In genomic region chr9:77960356-77961153, GRCh38 we compare ENCODE assay signal across 19 cellular contexts.
DNase-seq lines count a peak whose midpoint lies in the region; TF ChIP-seq lines count a peak whose summit lies in the region.
"Had no signal": no experiment of that assay in that cellular context is flagged by ENCODE, and none has a peak within 500 bp of the region (broad histone marks: within the 10 kb centered on the region; RNA-seq: fewer than 3 reads in every experiment).

No MANE protein-coding gene starts in this region.

- POLR2A ChIA-PET in MCF 10A (lab: Yijun Ruan, JAX), result interaction anchor here (0.7 to 0.9 kb wide), 3 partner anchors 18 to 238 kb away, joined by 3 to 5 read pairs (median 3); no protein-coding TSS in a partner anchor

- TF ChIP-seq POLR2A in breast epithelium (IDR thresholded peaks at IDR 0.05), result no peak
- TF ChIP-seq POLR2A in vagina (IDR thresholded peaks at IDR 0.05), result no peak

- H3K27me3 ChIP-seq in breast epithelium (no peaks in the 10 kb centered on the region), adipocyte (replicated peaks; ENCODE audit: control insufficient read depth, insufficient read depth, low read length) (no peaks in the 10 kb centered on the region), vagina (no peaks in the 10 kb centered on the region)
- H3K27me3 ChIP-seq: body of pancreas, MG63 had no signal

- no peak overlapping the region for H3K4me3 ChIP-seq in breast epithelium
- H3K4me3 ChIP-seq in adipocyte (ENCODE audit: low read length), result peak overlapping the region; percentile 21
- no peak overlapping the region for H3K4me3 ChIP-seq in vagina
- H3K4me3 ChIP-seq: body of pancreas, MG63 had no signal

- H3K4me3 Mint-ChIP-seq in MCF 10A (ENCODE audit: unreplicated experiment) (no peak overlapping the region), nephron progenitor cell (no peak overlapping the region)
- H3K4me3 Mint-ChIP-seq: activated CD8-positive, alpha-beta T cell treated with anti-CD3 and anti-CD28 coated beads, Interleukin-2, amount 10 ng/mL, durations not matched to agents 7 days and 5 days; stimulated activated memory B cell treated with anti-CD40 and anti-IgM and Interleukin-4, amounts not matched to agents 10 μg/mL and 1 μg/mL and 100 μg/mL, for 72 hours had no signal

- intact Hi-C loops in breast epithelium (cut with DNase I; ENCODE audit: low total_unique reads) (no loop called here), MCF 10A (cut with micrococcal nuclease) (no loop called here), vagina (cut with DNase I) (no loop called here)

- H3K27me3 Mint-ChIP-seq in MCF 10A (ENCODE audit: insufficient read depth, unreplicated experiment), result no peaks in the 10 kb centered on the region
- no peaks in the 10 kb centered on the region for H3K27me3 Mint-ChIP-seq in nephron progenitor cell (ENCODE audit: low read depth, poor library complexity)

- H3K36me3 Mint-ChIP-seq in MCF 10A (ENCODE audit: insufficient read depth, unreplicated experiment) (no peaks in the 10 kb centered on the region), nephron progenitor cell (ENCODE audit: low read depth) (peaks cover 18% of the 10 kb centered on the region)
- H3K36me3 Mint-ChIP-seq: stimulated activated memory B cell treated with anti-CD40 and anti-IgM and Interleukin-4, amounts not matched to agents 10 μg/mL and 1 μg/mL and 100 μg/mL, for 72 hours had no signal

- peak overlapping the region; percentile 40 to 61 for H3K27ac ChIP-seq in breast epithelium
- H3K27ac ChIP-seq in vagina, result peak overlapping the region; percentile 9
- no peak overlapping the region for H3K27ac ChIP-seq in caudate nucleus (ENCODE audit: low read depth, low read length)
- H3K27ac ChIP-seq: body of pancreas had no signal

- H3K4me1 ChIP-seq in breast epithelium, result peaks cover 0 to 4% of the 10 kb centered on the region in 2 donors
- H3K4me1 ChIP-seq in adipocyte (ENCODE audit: control insufficient read depth, insufficient read depth, low read length), result peaks cover 24% of the 10 kb centered on the region
- H3K4me1 ChIP-seq in vagina, result peaks cover 43% of the 10 kb centered on the region

- H3K27ac Mint-ChIP-seq in MCF 10A (ENCODE audit: low read depth, unreplicated experiment) (no peak overlapping the region), nephron progenitor cell (no peak overlapping the region)
- H3K27ac Mint-ChIP-seq: activated CD8-positive, alpha-beta T cell treated with anti-CD3 and anti-CD28 coated beads, Interleukin-2, amount 10 ng/mL, durations not matched to agents 7 days and 5 days; stimulated activated memory B cell treated with anti-CD40 and anti-IgM and Interleukin-4, amounts not matched to agents 10 μg/mL and 1 μg/mL and 100 μg/mL, for 72 hours had no signal

- H3K9me3 Mint-ChIP-seq in MCF 10A (ENCODE audit: unreplicated experiment) (no peaks in the 10 kb centered on the region), nephron progenitor cell (peaks cover 9% of the 10 kb centered on the region)
- H3K9me3 Mint-ChIP-seq: stimulated activated memory B cell treated with anti-CD40 and anti-IgM and Interleukin-4, amounts not matched to agents 10 μg/mL and 1 μg/mL and 100 μg/mL, for 72 hours had no signal

- H3K4me1 Mint-ChIP-seq in MCF 10A (ENCODE audit: insufficient read depth, unreplicated experiment) (peaks cover 40% of the 10 kb centered on the region), nephron progenitor cell (peaks cover 37% of the 10 kb centered on the region)
- H3K4me1 Mint-ChIP-seq: stimulated activated memory B cell treated with anti-CD40 and anti-IgM and Interleukin-4, amounts not matched to agents 10 μg/mL and 1 μg/mL and 100 μg/mL, for 72 hours had no signal

- CTCF ChIA-PET in MCF 10A (lab: Yijun Ruan, JAX), result interaction anchor here (0.5 to 0.9 kb wide), 3 partner anchors 11 to 127 kb away, joined by 3 read pairs; no protein-coding TSS in a partner anchor

- no TSS peak for BruUV-seq in MCF 10A (replicated peaks; lab: Mats Ljungman, UMichigan)

- no peaks in the 10 kb centered on the region for H3K36me3 ChIP-seq in breast epithelium
- H3K36me3 ChIP-seq in adipocyte (ENCODE audit: control insufficient read depth, insufficient read depth, low read length, severe bottlenecking), result no peaks in the 10 kb centered on the region
- no peaks in the 10 kb centered on the region for H3K36me3 ChIP-seq in vagina
- H3K36me3 ChIP-seq: MG63 had no signal

- no peak overlapping the region for H3K9ac ChIP-seq in adipocyte (ENCODE audit: low read length)

- DNase-seq in breast epithelium (ENCODE audit: low spot score in 2 of 2) (no peak), MCF 10A (ENCODE audit: unreplicated experiment) (no peak), adipocyte (ENCODE audit: low read depth) (peak; percentile 57), iPS-NIHi11 (ENCODE audit: low spot score) (peak; percentile 48), vagina (ENCODE audit: extremely low spot score in 2 of 2) (no peak), caudate nucleus (lab: John Stamatoyannopoulos, UW) (no peak), nephron progenitor cell (no peak)
- DNase-seq in activated effector memory CD4-positive, alpha-beta T cell treated with anti-CD3 and anti-CD28 coated beads, Interleukin-2, amount 50 U/mL, for 16 hours, result no peak
- DNase-seq: ACHN; activated CD8-positive, alpha-beta T cell treated with anti-CD3 and anti-CD28 coated beads, Interleukin-2, amount 10 ng/mL, durations not matched to agents 7 days and 5 days; activated gamma-delta T cell; body of pancreas; effector CD4-positive, alpha-beta T cell; HCEC 1CT; kidney; MG63; NCI-H2029; T1000 had no signal

- TF ChIP-seq CTCF in breast epithelium (IDR thresholded peaks at IDR 0.05) (no peak), MCF 10A (IDR thresholded peaks at IDR 0.05; ENCODE audit: unreplicated experiment) (no peak), vagina (IDR thresholded peaks at IDR 0.05) (no peak), nephron progenitor cell (IDR thresholded peaks at IDR 0.05) (no peak)

- H3K9me3 ChIP-seq in breast epithelium (no peaks in the 10 kb centered on the region), adipocyte (ENCODE audit: control insufficient read depth, low read length) (no peaks in the 10 kb centered on the region), vagina (no peaks in the 10 kb centered on the region)
- H3K9me3 ChIP-seq: body of pancreas, MG63 had no signal

Comparison
In these comparisons a context has a peak if more than half of its experiments do, and no peak if none do; other contexts are left out.
1. DNase-seq: peak in adipocyte (single experiment) and iPS-NIHi11 (single experiment); none in breast epithelium (0 of 2), MCF 10A (single experiment), vagina (0 of 2), activated effector memory CD4-positive, alpha-beta T cell treated with anti-CD3 and anti-CD28 coated beads, Interleukin-2, amount 50 U/mL, for 16 hours (single experiment), caudate nucleus (0 of 61) and nephron progenitor cell (single experiment).